Comparison of ENCODE assay signal across 1 cellular context in the genomic region with DNA sequence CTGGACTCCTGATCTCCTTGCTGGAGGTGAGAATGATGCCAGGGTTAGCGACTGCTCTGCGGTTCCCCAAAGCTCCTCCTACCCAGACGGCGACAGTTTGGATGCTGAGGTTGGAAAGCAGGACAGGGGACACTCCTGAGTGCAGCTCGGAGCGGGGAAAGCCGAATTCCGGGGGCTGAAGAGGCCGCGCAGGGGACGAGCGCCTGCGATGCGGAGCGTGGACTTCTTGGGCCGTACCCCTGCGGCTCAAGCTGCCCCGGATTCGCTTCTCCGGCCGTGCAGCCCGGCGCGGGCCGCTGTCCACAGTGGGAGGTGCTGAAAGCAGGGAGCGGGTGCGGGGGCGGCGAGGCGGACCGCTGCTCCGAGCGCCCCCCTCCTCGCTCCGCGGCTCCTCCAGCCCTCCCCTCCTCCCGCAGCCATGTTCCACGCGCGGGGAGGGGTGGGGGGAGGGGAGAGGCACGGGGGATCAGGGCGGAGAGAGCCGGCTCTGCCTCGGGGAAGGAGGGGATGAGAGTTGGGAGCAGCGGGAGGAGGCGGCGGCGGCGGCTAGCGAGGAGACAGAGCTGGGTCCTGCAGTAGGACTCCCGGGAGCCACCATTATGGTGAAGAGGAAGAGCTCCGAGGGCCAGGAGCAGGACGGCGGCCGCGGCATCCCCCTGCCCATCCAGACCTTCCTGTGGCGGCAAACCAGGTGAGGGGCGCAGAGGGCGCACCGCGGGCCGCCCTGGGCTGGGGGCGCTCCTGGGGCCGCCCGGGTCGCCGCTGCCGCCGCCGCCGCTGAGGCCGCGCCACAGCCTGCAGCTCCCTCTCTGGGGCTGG.
TF ChIP-seq lines count a peak whose summit lies in the region.

A gene with protein sequence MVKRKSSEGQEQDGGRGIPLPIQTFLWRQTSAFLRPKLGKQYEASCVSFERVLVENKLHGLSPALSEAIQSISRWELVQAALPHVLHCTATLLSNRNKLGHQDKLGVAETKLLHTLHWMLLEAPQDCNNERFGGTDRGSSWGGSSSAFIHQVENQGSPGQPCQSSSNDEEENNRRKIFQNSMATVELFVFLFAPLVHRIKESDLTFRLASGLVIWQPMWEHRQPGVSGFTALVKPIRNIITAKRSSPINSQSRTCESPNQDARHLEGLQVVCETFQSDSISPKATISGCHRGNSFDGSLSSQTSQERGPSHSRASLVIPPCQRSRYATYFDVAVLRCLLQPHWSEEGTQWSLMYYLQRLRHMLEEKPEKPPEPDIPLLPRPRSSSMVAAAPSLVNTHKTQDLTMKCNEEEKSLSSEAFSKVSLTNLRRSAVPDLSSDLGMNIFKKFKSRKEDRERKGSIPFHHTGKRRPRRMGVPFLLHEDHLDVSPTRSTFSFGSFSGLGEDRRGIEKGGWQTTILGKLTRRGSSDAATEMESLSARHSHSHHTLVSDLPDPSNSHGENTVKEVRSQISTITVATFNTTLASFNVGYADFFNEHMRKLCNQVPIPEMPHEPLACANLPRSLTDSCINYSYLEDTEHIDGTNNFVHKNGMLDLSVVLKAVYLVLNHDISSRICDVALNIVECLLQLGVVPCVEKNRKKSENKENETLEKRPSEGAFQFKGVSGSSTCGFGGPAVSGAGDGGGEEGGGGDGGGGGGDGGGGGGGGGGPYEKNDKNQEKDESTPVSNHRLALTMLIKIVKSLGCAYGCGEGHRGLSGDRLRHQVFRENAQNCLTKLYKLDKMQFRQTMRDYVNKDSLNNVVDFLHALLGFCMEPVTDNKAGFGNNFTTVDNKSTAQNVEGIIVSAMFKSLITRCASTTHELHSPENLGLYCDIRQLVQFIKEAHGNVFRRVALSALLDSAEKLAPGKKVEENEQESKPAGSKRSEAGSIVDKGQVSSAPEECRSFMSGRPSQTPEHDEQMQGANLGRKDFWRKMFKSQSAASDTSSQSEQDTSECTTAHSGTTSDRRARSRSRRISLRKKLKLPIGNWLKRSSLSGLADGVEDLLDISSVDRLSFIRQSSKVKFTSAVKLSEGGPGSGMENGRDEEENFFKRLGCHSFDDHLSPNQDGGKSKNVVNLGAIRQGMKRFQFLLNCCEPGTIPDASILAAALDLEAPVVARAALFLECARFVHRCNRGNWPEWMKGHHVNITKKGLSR (N-terminal part only) (plus strand): TSS at position 359 of the 819 bp plus-strand sequence. CDS start 241 bp downstream, at position 600.

TF ChIP-seq in HepG2, 621 proteins besides CTCF, POLR2A, EP300 and RAD21 (continued from another document and continues in another):
- TF ChIP-seq, protein P1, sequence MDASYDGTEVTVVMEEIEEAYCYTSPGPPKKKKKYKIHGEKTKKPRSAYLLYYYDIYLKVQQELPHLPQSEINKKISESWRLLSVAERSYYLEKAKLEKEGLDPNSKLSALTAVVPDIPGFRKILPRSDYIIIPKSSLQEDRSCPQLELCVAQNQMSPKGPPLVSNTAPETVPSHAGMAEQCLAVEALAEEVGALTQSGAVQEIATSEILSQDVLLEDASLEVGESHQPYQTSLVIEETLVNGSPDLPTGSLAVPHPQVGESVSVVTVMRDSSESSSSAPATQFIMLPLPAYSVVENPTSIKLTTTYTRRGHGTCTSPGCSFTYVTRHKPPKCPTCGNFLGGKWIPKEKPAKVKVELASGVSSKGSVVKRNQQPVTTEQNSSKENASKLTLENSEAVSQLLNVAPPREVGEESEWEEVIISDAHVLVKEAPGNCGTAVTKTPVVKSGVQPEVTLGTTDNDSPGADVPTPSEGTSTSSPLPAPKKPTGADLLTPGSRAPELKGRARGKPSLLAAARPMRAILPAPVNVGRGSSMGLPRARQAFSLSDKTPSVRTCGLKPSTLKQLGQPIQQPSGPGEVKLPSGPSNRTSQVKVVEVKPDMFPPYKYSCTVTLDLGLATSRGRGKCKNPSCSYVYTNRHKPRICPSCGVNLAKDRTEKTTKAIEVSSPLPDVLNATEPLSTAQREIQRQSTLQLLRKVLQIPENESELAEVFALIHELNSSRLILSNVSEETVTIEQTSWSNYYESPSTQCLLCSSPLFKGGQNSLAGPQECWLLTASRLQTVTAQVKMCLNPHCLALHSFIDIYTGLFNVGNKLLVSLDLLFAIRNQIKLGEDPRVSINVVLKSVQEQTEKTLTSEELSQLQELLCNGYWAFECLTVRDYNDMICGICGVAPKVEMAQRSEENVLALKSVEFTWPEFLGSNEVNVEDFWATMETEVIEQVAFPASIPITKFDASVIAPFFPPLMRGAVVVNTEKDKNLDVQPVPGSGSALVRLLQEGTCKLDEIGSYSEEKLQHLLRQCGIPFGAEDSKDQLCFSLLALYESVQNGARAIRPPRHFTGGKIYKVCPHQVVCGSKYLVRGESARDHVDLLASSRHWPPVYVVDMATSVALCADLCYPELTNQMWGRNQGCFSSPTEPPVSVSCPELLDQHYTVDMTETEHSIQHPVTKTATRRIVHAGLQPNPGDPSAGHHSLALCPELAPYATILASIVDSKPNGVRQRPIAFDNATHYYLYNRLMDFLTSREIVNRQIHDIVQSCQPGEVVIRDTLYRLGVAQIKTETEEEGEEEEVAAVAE (CRISPR knock-in tag; IDR thresholded peaks at IDR 0.05; ENCODE audit: borderline replicate concordance), result peak; percentile 96
- TF ChIP-seq ZFYVE20 (CRISPR knock-in tag; IDR thresholded peaks at IDR 0.05; ENCODE audit: borderline replicate concordance, low read depth) (peak; percentile 88; the same call in 1 of the 2 replicates), KLF16 (CRISPR knock-in tag; IDR thresholded peaks at IDR 0.05) (peak in 1 of 2 experiments; percentile 99; a peak in 2 of 4 replicates), ZNF12 (CRISPR knock-in tag; IDR thresholded peaks at IDR 0.05) (peak; percentile 92), SMARCC2 (IDR thresholded peaks at IDR 0.05) (no peak), ZNF776 (CRISPR knock-in tag; IDR thresholded peaks at IDR 0.05) (peak; percentile 96), KDM3A (CRISPR knock-in tag; IDR thresholded peaks at IDR 0.05; ENCODE audit: low read depth) (peak; percentile 84; the same call in 1 of the 2 replicates), KLF15 (CRISPR knock-in tag; IDR thresholded peaks at IDR 0.05; ENCODE audit: borderline replicate concordance) (peak; percentile 95), ONECUT2 (CRISPR knock-in tag; IDR thresholded peaks at IDR 0.05) (peak; percentile 58; the same call in 1 of the 2 replicates), RFXANK (CRISPR knock-in tag; IDR thresholded peaks at IDR 0.05) (peak; percentile 93; the same call in 1 of the 2 replicates), ZNF256 (CRISPR knock-in tag; conservative IDR thresholded peaks at IDR 0.05) (peak; percentile 82; the same call in 1 of the 2 replicates), SRF (IDR thresholded peaks at IDR 0.05; ENCODE audit: low read depth, low read length) (no peak), SOX5 (CRISPR knock-in tag; IDR thresholded peaks at IDR 0.05; ENCODE audit: borderline replicate concordance) (peak; percentile 53; the same call in 1 of the 2 replicates), ERF (CRISPR knock-in tag; IDR thresholded peaks at IDR 0.05) (peak; percentile 99), ZNF780A (CRISPR knock-in tag; IDR thresholded peaks at IDR 0.05) (peak; percentile 91), ZFP90 (CRISPR knock-in tag; IDR thresholded peaks at IDR 0.05; ENCODE audit: borderline replicate concordance) (peak; percentile 95), ZC3H4 (CRISPR knock-in tag; IDR thresholded peaks at IDR 0.05; ENCODE audit: borderline replicate concordance) (peak; percentile 83; the same call in 1 of the 2 replicates), ZNF138 (CRISPR knock-in tag; IDR thresholded peaks at IDR 0.05; ENCODE audit: low read depth) (0 out of 2 replicates have a peak, but pooled peaks have one; percentile 71), XBP1 (CRISPR knock-in tag; IDR thresholded peaks at IDR 0.05) (peak; percentile 53; the same call in 1 of the 2 replicates), SRSF4 (IDR thresholded peaks at IDR 0.05; ENCODE audit: low read depth, low read length, poor library complexity, severe bottlenecking) (no peak), SMAD1 (CRISPR knock-in tag; IDR thresholded peaks at IDR 0.05; ENCODE audit: borderline replicate concordance, low read depth) (peak; percentile 69; the same call in 1 of the 2 replicates), ZMYM4 (CRISPR knock-in tag; IDR thresholded peaks at IDR 0.05) (peak; percentile 67), SMC3 (IDR thresholded peaks at IDR 0.05; ENCODE audit: low read length) (no peak)
- TF ChIP-seq, protein P2, sequence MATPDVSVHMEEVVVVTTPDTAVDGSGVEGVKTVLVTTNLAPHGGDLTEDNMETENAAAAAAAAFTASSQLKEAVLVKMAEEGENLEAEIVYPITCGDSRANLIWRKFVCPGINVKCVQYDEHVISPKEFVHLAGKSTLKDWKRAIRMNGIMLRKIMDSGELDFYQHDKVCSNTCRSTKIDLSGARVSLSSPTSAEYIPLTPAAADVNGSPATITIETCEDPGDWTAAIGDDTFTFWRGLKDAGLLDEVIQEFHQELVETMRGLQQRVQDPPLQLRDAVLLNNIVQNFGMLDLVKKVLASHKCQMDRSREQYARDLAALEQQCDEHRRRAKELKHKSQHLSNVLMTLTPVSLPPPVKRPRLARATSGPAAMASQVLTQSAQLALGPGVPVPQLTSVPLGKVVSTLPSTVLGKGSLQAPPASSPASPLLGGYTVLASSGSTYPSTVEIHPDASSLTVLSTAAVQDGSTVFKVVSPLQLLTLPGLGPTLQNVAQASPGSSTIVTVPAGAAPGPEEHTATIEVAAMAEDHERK (CRISPR knock-in tag; IDR thresholded peaks at IDR 0.05; ENCODE audit: low read depth), result no peak
- TF ChIP-seq, protein P3, sequence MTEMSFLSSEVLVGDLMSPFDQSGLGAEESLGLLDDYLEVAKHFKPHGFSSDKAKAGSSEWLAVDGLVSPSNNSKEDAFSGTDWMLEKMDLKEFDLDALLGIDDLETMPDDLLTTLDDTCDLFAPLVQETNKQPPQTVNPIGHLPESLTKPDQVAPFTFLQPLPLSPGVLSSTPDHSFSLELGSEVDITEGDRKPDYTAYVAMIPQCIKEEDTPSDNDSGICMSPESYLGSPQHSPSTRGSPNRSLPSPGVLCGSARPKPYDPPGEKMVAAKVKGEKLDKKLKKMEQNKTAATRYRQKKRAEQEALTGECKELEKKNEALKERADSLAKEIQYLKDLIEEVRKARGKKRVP (CRISPR knock-in tag; IDR thresholded peaks at IDR 0.05), result peak in 1 of 2 experiments; percentile 76; a peak in 2 of 4 replicates
- TF ChIP-seq, protein P4, sequence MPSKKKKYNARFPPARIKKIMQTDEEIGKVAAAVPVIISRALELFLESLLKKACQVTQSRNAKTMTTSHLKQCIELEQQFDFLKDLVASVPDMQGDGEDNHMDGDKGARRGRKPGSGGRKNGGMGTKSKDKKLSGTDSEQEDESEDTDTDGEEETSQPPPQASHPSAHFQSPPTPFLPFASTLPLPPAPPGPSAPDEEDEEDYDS (CRISPR knock-in tag; IDR thresholded peaks at IDR 0.05), result peak; percentile 63; the same call in 1 of the 2 replicates
- TF ChIP-seq, protein P5, sequence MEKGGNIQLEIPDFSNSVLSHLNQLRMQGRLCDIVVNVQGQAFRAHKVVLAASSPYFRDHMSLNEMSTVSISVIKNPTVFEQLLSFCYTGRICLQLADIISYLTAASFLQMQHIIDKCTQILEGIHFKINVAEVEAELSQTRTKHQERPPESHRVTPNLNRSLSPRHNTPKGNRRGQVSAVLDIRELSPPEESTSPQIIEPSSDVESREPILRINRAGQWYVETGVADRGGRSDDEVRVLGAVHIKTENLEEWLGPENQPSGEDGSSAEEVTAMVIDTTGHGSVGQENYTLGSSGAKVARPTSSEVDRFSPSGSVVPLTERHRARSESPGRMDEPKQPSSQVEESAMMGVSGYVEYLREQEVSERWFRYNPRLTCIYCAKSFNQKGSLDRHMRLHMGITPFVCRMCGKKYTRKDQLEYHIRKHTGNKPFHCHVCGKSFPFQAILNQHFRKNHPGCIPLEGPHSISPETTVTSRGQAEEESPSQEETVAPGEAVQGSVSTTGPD (CRISPR knock-in tag; IDR thresholded peaks at IDR 0.05), result no peak
- TF ChIP-seq, protein P6, sequence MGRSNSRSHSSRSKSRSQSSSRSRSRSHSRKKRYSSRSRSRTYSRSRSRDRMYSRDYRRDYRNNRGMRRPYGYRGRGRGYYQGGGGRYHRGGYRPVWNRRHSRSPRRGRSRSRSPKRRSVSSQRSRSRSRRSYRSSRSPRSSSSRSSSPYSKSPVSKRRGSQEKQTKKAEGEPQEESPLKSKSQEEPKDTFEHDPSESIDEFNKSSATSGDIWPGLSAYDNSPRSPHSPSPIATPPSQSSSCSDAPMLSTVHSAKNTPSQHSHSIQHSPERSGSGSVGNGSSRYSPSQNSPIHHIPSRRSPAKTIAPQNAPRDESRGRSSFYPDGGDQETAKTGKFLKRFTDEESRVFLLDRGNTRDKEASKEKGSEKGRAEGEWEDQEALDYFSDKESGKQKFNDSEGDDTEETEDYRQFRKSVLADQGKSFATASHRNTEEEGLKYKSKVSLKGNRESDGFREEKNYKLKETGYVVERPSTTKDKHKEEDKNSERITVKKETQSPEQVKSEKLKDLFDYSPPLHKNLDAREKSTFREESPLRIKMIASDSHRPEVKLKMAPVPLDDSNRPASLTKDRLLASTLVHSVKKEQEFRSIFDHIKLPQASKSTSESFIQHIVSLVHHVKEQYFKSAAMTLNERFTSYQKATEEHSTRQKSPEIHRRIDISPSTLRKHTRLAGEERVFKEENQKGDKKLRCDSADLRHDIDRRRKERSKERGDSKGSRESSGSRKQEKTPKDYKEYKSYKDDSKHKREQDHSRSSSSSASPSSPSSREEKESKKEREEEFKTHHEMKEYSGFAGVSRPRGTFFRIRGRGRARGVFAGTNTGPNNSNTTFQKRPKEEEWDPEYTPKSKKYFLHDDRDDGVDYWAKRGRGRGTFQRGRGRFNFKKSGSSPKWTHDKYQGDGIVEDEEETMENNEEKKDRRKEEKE (IDR thresholded peaks at IDR 0.05), result no peak
- TF ChIP-seq, protein P7, sequence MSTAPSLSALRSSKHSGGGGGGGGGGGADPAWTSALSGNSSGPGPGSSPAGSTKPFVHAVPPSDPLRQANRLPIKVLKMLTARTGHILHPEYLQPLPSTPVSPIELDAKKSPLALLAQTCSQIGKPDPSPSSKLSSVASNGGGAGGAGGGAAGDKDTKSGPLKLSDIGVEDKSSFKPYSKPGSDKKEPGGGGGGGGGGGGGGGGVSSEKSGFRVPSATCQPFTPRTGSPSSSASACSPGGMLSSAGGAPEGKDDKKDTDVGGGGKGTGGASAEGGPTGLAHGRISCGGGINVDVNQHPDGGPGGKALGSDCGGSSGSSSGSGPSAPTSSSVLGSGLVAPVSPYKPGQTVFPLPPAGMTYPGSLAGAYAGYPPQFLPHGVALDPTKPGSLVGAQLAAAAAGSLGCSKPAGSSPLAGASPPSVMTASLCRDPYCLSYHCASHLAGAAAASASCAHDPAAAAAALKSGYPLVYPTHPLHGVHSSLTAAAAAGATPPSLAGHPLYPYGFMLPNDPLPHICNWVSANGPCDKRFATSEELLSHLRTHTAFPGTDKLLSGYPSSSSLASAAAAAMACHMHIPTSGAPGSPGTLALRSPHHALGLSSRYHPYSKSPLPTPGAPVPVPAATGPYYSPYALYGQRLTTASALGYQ (CRISPR knock-in tag; IDR thresholded peaks at IDR 0.05), result peak; percentile 52; the same call in 1 of the 2 replicates
- TF ChIP-seq, protein P8, sequence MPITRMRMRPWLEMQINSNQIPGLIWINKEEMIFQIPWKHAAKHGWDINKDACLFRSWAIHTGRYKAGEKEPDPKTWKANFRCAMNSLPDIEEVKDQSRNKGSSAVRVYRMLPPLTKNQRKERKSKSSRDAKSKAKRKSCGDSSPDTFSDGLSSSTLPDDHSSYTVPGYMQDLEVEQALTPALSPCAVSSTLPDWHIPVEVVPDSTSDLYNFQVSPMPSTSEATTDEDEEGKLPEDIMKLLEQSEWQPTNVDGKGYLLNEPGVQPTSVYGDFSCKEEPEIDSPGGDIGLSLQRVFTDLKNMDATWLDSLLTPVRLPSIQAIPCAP (CRISPR knock-in tag; IDR thresholded peaks at IDR 0.05; ENCODE audit: low read depth), result peak; percentile 94; the same call in 1 of the 2 replicates
- TF ChIP-seq, protein P9, sequence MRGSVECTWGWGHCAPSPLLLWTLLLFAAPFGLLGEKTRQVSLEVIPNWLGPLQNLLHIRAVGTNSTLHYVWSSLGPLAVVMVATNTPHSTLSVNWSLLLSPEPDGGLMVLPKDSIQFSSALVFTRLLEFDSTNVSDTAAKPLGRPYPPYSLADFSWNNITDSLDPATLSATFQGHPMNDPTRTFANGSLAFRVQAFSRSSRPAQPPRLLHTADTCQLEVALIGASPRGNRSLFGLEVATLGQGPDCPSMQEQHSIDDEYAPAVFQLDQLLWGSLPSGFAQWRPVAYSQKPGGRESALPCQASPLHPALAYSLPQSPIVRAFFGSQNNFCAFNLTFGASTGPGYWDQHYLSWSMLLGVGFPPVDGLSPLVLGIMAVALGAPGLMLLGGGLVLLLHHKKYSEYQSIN (CRISPR knock-in tag; IDR thresholded peaks at IDR 0.05; ENCODE audit: borderline replicate concordance), result no peak
